Comparison of ENCODE assay signal across 32 cellular contexts in the genomic region with DNA sequence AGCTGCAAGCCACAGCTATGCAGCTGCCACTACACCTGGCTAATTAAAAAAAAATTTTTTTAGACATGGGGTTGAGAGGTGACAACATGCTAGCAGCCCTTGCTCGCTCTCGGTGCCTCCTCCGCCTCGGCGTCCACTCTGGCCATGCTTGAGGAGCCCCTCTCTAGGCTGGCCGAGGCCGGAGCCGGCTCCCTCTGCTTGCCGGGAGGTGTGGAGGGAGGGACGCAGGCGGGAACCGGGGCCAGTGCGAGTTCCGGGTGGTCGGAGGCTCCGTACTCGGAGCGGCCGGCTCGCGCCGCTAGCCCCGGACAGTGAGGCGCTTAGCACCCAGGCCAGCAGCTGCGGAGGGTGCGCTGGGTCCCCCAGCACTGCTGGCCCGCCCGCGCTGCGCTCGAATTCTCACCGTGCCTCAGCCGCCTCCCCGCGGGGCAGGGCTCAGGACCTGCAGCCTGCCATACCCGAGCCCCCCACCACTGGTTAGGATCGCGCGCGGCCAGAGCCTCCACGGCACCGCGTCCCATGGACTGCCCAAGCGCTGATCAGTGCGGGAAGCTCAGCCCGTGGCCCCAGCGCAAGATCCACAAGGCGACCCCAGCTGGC. TPM values are rescaled to one million over a fixed set of nuclear protein-coding genes. Genes with fewer than 3 reads are reported as not detected.
"Had no signal": no experiment of that assay in that cellular context is flagged by ENCODE, and none has a peak within 500 bp of the region (broad histone marks: within the 10 kb centered on the region; RNA-seq: fewer than 3 reads in every experiment).

No MANE protein-coding gene starts in this region.

- H3K27ac ChIP-seq: brain microvascular endothelial cell, esophagus muscularis mucosa, foreskin keratinocyte, gastroesophageal sphincter, VCaP had no signal

- H3K4me1 ChIP-seq: foreskin keratinocyte had no signal

- H3K27ac Mint-ChIP-seq: activated CD4-positive, alpha-beta T cell treated with anti-CD3 and anti-CD28 coated beads, Interleukin-2, amount 10 ng/mL, durations not matched to agents 7 days and 5 days; activated naive CD4-positive, alpha-beta T cell treated with anti-CD3 and anti-CD28 coated beads, Interleukin-2, amount 10 ng/mL, durations not matched to agents 7 days and 5 days; activated naive CD8-positive, alpha-beta T cell treated with anti-CD3 and anti-CD28 coated beads, Interleukin-2, amount 10 ng/mL, durations not matched to agents 7 days and 5 days; activated T-cell treated with anti-CD3 and anti-CD28 coated beads, Interleukin-2, amount 50 U/mL, for 24 hours; activated T-cell treated with anti-CD3 and anti-CD28 coated beads, Interleukin-2, amount 50 U/mL, for 72 hours; effector memory CD8-positive, alpha-beta T cell; T-cell; T-helper 2 cell treated with Interferon-gamma antibody and Interleukin-4, amounts not matched to agents 5 μg/mL and 100 μg/mL, for 36 hours; WTC11 had no signal

- ATAC-seq: activated naive CD4-positive, alpha-beta T cell treated with anti-CD3 and anti-CD28 coated beads, Interleukin-2, amount 50 U/mL, for 72 hours; activated T-cell treated with anti-CD3 and anti-CD28 coated beads, Interleukin-2, amount 50 U/mL, for 72 hours; effector memory CD8-positive, alpha-beta T cell; foreskin keratinocyte; gastroesophageal sphincter; T-cell; WTC11 had no signal

- H3K27me3 Mint-ChIP-seq: activated CD4-positive, alpha-beta memory T cell treated with anti-CD3 and anti-CD28 coated beads, Interleukin-2, amount 10 ng/mL, durations not matched to agents 7 days and 5 days; activated CD4-positive, alpha-beta T cell treated with anti-CD3 and anti-CD28 coated beads, Interleukin-2, amount 10 ng/mL, durations not matched to agents 7 days and 5 days; activated naive CD4-positive, alpha-beta T cell treated with anti-CD3 and anti-CD28 coated beads, Interleukin-2, amount 10 ng/mL, durations not matched to agents 7 days and 5 days; activated naive CD8-positive, alpha-beta T cell treated with anti-CD3 and anti-CD28 coated beads, Interleukin-2, amount 10 ng/mL, durations not matched to agents 7 days and 5 days; T-cell had no signal

- H3K4me3 Mint-ChIP-seq: activated CD4-positive, alpha-beta memory T cell treated with anti-CD3 and anti-CD28 coated beads, Interleukin-2, amount 10 ng/mL, durations not matched to agents 7 days and 5 days; activated CD4-positive, alpha-beta T cell treated with anti-CD3 and anti-CD28 coated beads, Interleukin-2, amount 10 ng/mL, durations not matched to agents 7 days and 5 days; activated naive CD4-positive, alpha-beta T cell treated with anti-CD3 and anti-CD28 coated beads, Interleukin-2, amount 10 ng/mL, durations not matched to agents 7 days and 5 days; activated naive CD8-positive, alpha-beta T cell treated with anti-CD3 and anti-CD28 coated beads, Interleukin-2, amount 10 ng/mL, durations not matched to agents 7 days and 5 days; activated T-cell treated with anti-CD3 and anti-CD28 coated beads, Interleukin-2, amount 50 U/mL, for 24 hours; activated T-cell treated with anti-CD3 and anti-CD28 coated beads, Interleukin-2, amount 50 U/mL, for 72 hours; effector memory CD8-positive, alpha-beta T cell; T-cell; T-helper 1 cell treated with Interleukin-12 subunit alpha and Interleukin-12 subunit beta and Interleukin-4 antibody, amounts not matched to agents 30 μg/mL and 1 μg/mL, for 36 hours; T-helper 2 cell treated with Interferon-gamma antibody and Interleukin-4, amounts not matched to agents 5 μg/mL and 100 μg/mL, for 36 hours; WTC11 had no signal

- H3K4me3 ChIP-seq: esophagus muscularis mucosa, gastroesophageal sphincter had no signal

- DNase-seq: activated CD4-positive, alpha-beta memory T cell treated with anti-CD3 and anti-CD28 coated beads, Interleukin-2, amount 10 ng/mL, durations not matched to agents 7 days and 5 days; activated CD4-positive, alpha-beta T cell treated with anti-CD3 and anti-CD28 coated beads for 1 hour; activated CD4-positive, alpha-beta T cell treated with anti-CD3 and anti-CD28 coated beads for 4 hours; activated CD4-positive, alpha-beta T cell treated with anti-CD3 and anti-CD28 coated beads, Interleukin-2, amount 10 ng/mL, durations not matched to agents 7 days and 5 days; activated CD4-positive, alpha-beta T cell treated with anti-CD3 and anti-CD28 coated beads, Interleukin-2, amount 50 U/mL, for 4 hours; activated CD8-positive, alpha-beta memory T cell treated with anti-CD3 and anti-CD28 coated beads, Interleukin-2, amount 50 U/mL, for 48 hours; activated gamma-delta T cell; activated naive CD4-positive, alpha-beta T cell; activated naive CD4-positive, alpha-beta T cell treated with anti-CD3 and anti-CD28 coated beads, Interleukin-2, amount 10 ng/mL, durations not matched to agents 7 days and 5 days; activated naive CD8-positive, alpha-beta T cell treated with anti-CD3 and anti-CD28 coated beads, Interleukin-2, amount 10 ng/mL, durations not matched to agents 7 days and 5 days; activated T-cell treated with anti-CD3 and anti-CD28 coated beads for 4 hours; activated T-cell treated with anti-CD3 and anti-CD28 coated beads, Interleukin-2, amount 50 U/mL, for 24 hours; activated T-cell treated with anti-CD3 and anti-CD28 coated beads, Interleukin-2, amount 50 U/mL, for 72 hours; amniotic stem cell; anterior cingulate cortex; brain microvascular endothelial cell; cortex of kidney; dermis blood vessel endothelial cell; effector CD4-positive, alpha-beta T cell; effector memory CD8-positive, alpha-beta T cell; foreskin keratinocyte; SW 1271; T-cell; T1000 had no signal

- H3K27me3 ChIP-seq: brain microvascular endothelial cell, esophagus muscularis mucosa, foreskin keratinocyte, gastroesophageal sphincter had no signal

- H3K36me3 Mint-ChIP-seq: T-cell, WTC11 had no signal

- H3K36me3 ChIP-seq: brain microvascular endothelial cell, gastroesophageal sphincter had no signal

- H3K4me1 Mint-ChIP-seq: WTC11 had no signal

- H3K9me3 ChIP-seq: esophagus muscularis mucosa, gastroesophageal sphincter had no signal

RNA-seq across cellular contexts. Expression of gene MYO18B, which starts 10.7 kb away (rescaled TPM):
- total RNA-seq: bronchial epithelial cell, foreskin keratinocyte had no signal
- polyA plus RNA-seq: foreskin keratinocyte had no signal
